19 cellular contexts compared by ENCODE assay signal in the genomic region with DNA sequence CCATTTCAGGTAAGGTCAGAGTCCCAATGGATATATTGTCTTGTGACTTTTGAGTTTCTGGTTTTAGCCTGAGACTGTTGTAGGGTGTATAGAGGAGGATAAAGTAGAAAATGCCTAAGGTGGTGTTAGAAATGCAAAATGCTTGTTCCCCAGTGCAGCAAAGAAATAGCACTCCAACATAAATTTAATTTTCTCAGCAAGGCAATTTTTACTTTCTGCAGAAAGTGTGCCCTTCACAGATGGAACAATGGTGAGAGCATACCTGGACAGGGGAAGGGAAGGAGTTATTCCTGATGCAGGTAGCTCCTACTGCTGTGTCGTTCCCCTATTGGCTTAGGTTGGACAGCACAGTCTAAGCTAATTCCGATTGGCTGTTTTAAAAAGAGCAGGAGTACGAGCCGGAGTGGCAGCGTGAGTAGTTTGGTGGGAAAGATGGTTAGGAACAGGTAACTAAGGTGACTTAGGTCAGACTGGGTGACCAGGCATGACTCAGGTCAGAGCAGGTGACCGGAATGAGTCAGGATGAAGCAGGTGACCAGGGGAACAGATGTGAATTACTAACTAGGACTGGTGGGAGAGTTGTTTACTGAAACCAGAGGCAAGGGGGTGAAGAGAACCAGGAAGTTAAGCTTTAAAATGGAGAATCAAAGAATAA. TPM values are rescaled to one million over a fixed set of nuclear protein-coding genes. Genes with fewer than 3 reads are reported as not detected.
DNase-seq lines count a peak whose midpoint lies in the region; ATAC-seq and TF ChIP-seq lines count a peak whose summit lies in the region.
"Had no signal": no experiment of that assay in that cellular context is flagged by ENCODE, and none has a peak within 500 bp of the region (broad histone marks: within the 10 kb centered on the region; RNA-seq: fewer than 3 reads in every experiment).

No MANE protein-coding gene starts in this region.

- H3K27ac Mint-ChIP-seq in WTC11 (no peak overlapping the region), nephron (peak overlapping the region in 2 of 3 experiments; percentile 33 to 71)
- H3K27ac Mint-ChIP-seq: CD4-positive, CD25-positive, alpha-beta regulatory T cell had no signal

- DNase-seq in DMS53 treated with DMSO at 0.1 percent for 48 hours (lab: John Stamatoyannopoulos, UW; ENCODE audit: unreplicated experiment) (peak; percentile 54), WTC11 (ENCODE audit: low spot score) (no peak), erythroblast (lab: John Stamatoyannopoulos, UW) (no peak)
- DNase-seq: AML-193; CD4-positive, CD25-positive, alpha-beta regulatory T cell; GF-D8; H7; IMR-90; NCI-H1417 treated with DMSO at 0.1 percent for 48 hours; NCI-H2029; NCI-H2171 treated with DMSO at 0.1 percent for 48 hours; NCI-H510A; NCI-H82; Right ventricle myocardium superior; SK-N-SH had no signal

- H3K36me3 Mint-ChIP-seq in WTC11: peaks cover 27% of the 10 kb centered on the region
- H3K36me3 Mint-ChIP-seq in nephron (ENCODE audit: low read depth): no peaks in the 10 kb centered on the region

- CTCF ChIA-PET in WTC11 (lab: Charles Lee): interaction anchor here (1.4 kb wide), 1 partner anchor 11 kb away, joined by 3 read pairs; no protein-coding TSS in a partner anchor

- H3K4me3 Mint-ChIP-seq in WTC11 (no peak overlapping the region), nephron (no peak overlapping the region)
- H3K4me3 Mint-ChIP-seq: CD4-positive, CD25-positive, alpha-beta regulatory T cell had no signal

- TF ChIP-seq CTCF in WTC11 (IDR thresholded peaks at IDR 0.05): no peak
- no peak for TF ChIP-seq CTCF in nephron (IDR thresholded peaks at IDR 0.05; ENCODE audit: unreplicated experiment in 3 of 3)

- no peak for TF ChIP-seq POLR2A in erythroblast (IDR thresholded peaks at IDR 0.05; ENCODE audit: low read length)

- ATAC-seq in WTC11 (0 out of 2 replicates have a peak, but pooled peaks have one; percentile 24), GM21528 (IDR thresholded peaks at IDR 0.05; ENCODE audit: low FRiP score, unreplicated experiment) (no peak), GM18868 (IDR thresholded peaks at IDR 0.05; ENCODE audit: unreplicated experiment) (no peak)

- POLR2A ChIA-PET in WTC11 (lab: Charles Lee): no interaction called here

- peaks cover 10% of the 10 kb centered on the region for H3K27me3 Mint-ChIP-seq in WTC11 (ENCODE audit: low read depth)
- H3K27me3 Mint-ChIP-seq in nephron (ENCODE audit: low read depth): peaks cover 8% of the 10 kb centered on the region
- H3K27me3 Mint-ChIP-seq: CD4-positive, CD25-positive, alpha-beta regulatory T cell had no signal

- H3K4me1 Mint-ChIP-seq in WTC11: 0 out of 2 replicates have a peak, but pooled peaks cover 2% of the 10 kb centered on the region
- H3K4me1 Mint-ChIP-seq in nephron: no peaks in the 10 kb centered on the region
- H3K4me1 Mint-ChIP-seq: CD4-positive, CD25-positive, alpha-beta regulatory T cell had no signal

- H3K9me3 Mint-ChIP-seq in WTC11: peaks cover 33% of the 10 kb centered on the region
- H3K9me3 Mint-ChIP-seq in nephron: peaks cover 15% of the 10 kb centered on the region

TF ChIP-seq in WTC11, 78 proteins besides CTCF, POLR2A, EP300 and RAD21:
- TF ChIP-seq ZNF396 (CRISPR knock-in tag; IDR thresholded peaks at IDR 0.05; ENCODE audit: borderline replicate concordance): no peak
- no peak for TF ChIP-seq SOX15 (CRISPR knock-in tag; IDR thresholded peaks at IDR 0.05)
- no peak for TF ChIP-seq CBFB (CRISPR knock-in tag; IDR thresholded peaks at IDR 0.05; ENCODE audit: low read depth)
- TF ChIP-seq ZNF232 (CRISPR knock-in tag; IDR thresholded peaks at IDR 0.05): no peak
- TF ChIP-seq MYBL2 (CRISPR knock-in tag; IDR thresholded peaks at IDR 0.05): no peak
- no peak for TF ChIP-seq ZNF671 (CRISPR knock-in tag; IDR thresholded peaks at IDR 0.05)
- no peak for TF ChIP-seq ZNF138 (CRISPR knock-in tag; conservative IDR thresholded peaks at IDR 0.05)
- no peak for TF ChIP-seq GTF2I (CRISPR knock-in tag; conservative IDR thresholded peaks at IDR 0.05)
- no peak for TF ChIP-seq IRF2 (CRISPR knock-in tag; IDR thresholded peaks at IDR 0.05; ENCODE audit: borderline replicate concordance, low read depth)
- TF ChIP-seq NR2C2 (CRISPR knock-in tag; IDR thresholded peaks at IDR 0.05): no peak
- TF ChIP-seq, protein P1, sequence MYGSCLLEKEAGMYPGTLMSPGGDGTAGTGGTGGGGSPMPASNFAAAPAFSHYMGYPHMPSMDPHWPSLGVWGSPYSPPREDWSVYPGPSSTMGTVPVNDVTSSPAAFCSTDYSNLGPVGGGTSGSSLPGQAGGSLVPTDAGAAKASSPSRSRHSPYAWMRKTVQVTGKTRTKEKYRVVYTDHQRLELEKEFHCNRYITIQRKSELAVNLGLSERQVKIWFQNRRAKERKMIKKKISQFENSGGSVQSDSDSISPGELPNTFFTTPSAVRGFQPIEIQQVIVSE (CRISPR knock-in tag; IDR thresholded peaks at IDR 0.05; ENCODE audit: borderline replicate concordance): no peak
- no peak for TF ChIP-seq JAZF1 (CRISPR knock-in tag; IDR thresholded peaks at IDR 0.05)
- TF ChIP-seq FOXJ3 (CRISPR knock-in tag; IDR thresholded peaks at IDR 0.05; ENCODE audit: borderline replicate concordance): no peak
- TF ChIP-seq, protein P2, sequence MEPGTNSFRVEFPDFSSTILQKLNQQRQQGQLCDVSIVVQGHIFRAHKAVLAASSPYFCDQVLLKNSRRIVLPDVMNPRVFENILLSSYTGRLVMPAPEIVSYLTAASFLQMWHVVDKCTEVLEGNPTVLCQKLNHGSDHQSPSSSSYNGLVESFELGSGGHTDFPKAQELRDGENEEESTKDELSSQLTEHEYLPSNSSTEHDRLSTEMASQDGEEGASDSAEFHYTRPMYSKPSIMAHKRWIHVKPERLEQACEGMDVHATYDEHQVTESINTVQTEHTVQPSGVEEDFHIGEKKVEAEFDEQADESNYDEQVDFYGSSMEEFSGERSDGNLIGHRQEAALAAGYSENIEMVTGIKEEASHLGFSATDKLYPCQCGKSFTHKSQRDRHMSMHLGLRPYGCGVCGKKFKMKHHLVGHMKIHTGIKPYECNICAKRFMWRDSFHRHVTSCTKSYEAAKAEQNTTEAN (CRISPR knock-in tag; IDR thresholded peaks at IDR 0.05): no peak
- no peak for TF ChIP-seq ZNF281 (CRISPR knock-in tag; IDR thresholded peaks at IDR 0.05)
- TF ChIP-seq, protein P3, sequence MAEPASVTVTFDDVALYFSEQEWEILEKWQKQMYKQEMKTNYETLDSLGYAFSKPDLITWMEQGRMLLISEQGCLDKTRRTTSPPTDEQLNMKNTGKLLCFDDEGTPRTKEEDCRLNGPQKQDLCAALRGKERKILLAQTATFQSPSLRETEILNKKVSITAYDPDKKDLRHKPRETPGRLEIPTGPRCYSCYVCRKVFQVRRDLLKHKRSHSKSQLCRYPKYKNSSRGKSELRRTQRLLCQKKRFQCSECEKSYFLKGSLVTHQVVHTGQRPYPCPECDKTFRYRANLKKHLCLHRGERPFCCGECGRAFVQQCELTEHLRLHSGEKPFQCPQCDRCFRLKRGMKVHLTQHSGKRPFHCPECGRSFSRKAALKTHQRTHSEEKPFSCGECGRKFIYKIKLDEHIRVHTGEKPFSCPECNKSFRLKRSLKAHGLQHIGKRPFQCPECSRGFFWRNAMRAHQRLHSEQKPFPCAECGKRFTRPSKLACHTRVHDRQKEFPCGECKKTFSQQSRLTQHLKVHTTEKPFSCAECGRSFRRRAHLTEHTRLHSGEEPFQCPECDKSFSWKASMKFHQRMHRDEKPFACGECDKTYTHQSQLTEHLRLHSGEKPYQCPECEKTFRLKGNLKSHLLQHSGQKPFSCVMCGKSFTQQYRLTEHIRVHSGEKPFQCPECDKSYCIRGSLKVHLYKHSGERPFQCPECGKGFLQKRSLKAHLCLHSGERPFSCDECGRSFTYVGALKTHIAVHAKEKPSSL (CRISPR knock-in tag; conservative IDR thresholded peaks at IDR 0.05): no peak

RNA-seq across cellular contexts. Expression of gene SPATA45, which starts 21.5 kb away (rescaled TPM):
- total RNA-seq in WTC11 (2021): 0.73 to 0.90 TPM (median 0.82 TPM) in 3 replicates
- total RNA-seq: CD4-positive, CD25-positive, alpha-beta regulatory T cell; IMR-90; Peyer's patch; Right ventricle myocardium superior had no signal

RNA-seq across cellular contexts. Expression of gene FLVCR1, which starts 32.1 kb away (rescaled TPM):
- 67.9 to 78.6 TPM (median 69.4 TPM) in 3 replicates for total RNA-seq in WTC11 (2021)

RNA-seq across cellular contexts. Expression of gene TATDN3, which starts 34.2 kb away (rescaled TPM):
- total RNA-seq in WTC11 (2021): 19.3 to 21.5 TPM (median 20.9 TPM) in 3 replicates

RNA-seq across cellular contexts. Expression of gene NSL1, which starts 34.3 kb away (rescaled TPM):
- total RNA-seq in WTC11 (2021): 55.7 to 60.8 TPM (median 57.2 TPM) in 3 replicates
